Comparison of ENCODE assay signal across 8 cellular contexts in the genomic region with DNA sequence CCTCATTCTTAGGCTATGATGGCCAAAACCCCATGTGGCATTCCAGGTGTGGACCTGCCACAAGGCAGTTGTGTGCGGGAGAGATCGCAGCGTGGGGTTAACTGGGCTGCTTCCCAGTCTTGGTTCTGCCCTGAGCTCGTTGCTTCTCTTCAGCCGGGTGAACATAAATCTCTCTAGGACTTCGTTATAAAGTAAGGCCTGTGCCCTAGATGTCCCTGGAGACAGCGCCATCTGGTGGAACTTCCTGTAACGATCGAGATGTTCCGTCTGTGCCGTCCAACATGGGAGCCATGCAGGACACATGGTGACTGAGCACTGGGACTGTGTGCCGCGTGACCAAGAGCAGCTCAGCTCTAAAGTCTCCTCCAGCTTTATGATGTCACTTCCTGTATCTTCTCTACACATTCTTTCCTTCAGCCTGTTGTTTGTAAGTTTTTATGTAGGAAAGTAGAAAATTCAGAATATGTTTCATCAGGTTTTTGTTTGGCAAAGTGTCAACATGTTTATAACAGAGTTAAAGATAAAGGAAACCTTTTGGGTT. TPM values are rescaled to one million over a fixed set of nuclear protein-coding genes. Genes with fewer than 3 reads are reported as not detected.
DNase-seq lines count a peak whose midpoint lies in the region; ATAC-seq and TF ChIP-seq lines count a peak whose summit lies in the region.

No MANE protein-coding gene starts in this region.

- DNase-seq in Ammon's horn (ENCODE audit: low spot score) (peak; percentile 80), NCI-H446 (lab: John Stamatoyannopoulos, UW) (peak; percentile 56 to 83), chondrocyte (ENCODE audit: low spot score) (no peak), lower leg skin (ENCODE audit: low spot score in 2 of 2) (peak; percentile 82 to 96)
- peak; percentile 66 to 74 for DNase-seq in activated CD4-positive, alpha-beta T cell treated with anti-CD3 and anti-CD28 coated beads for 24 hours (ENCODE audit: low read depth in 2 of 2)
- peak; percentile 61 for DNase-seq in stimulated activated CD8-positive, alpha-beta memory T cell treated with anti-CD3 and anti-CD28 coated beads, Interleukin-15, amount 100 ng/mL, for 24 hours (ENCODE audit: low read depth)

- no peaks in the 10 kb centered on the region for H3K27me3 Mint-ChIP-seq in chondrocyte (ENCODE audit: low read depth)

- no peak for TF ChIP-seq POLR2A in lower leg skin (IDR thresholded peaks at IDR 0.05)

- H3K4me3 ChIP-seq in lower leg skin (ENCODE audit: low read depth, poor library complexity, severe bottlenecking): no peak overlapping the region

- no peak overlapping the region for H3K4me3 Mint-ChIP-seq in chondrocyte (ENCODE audit: unreplicated experiment)

- intact Hi-C loops in lower leg skin (cut with DNase I; ENCODE audit: low total_unique reads): no loop called here

- peak overlapping the region; percentile 13 for H3K27ac Mint-ChIP-seq in chondrocyte (ENCODE audit: unreplicated experiment)

- no peaks in the 10 kb centered on the region for H3K36me3 Mint-ChIP-seq in chondrocyte (ENCODE audit: low read depth)

- H3K4me1 Mint-ChIP-seq in chondrocyte (ENCODE audit: low read depth): peaks cover 30% of the 10 kb centered on the region

- peak; percentile 84 for TF ChIP-seq CTCF in chondrocyte (IDR thresholded peaks at IDR 0.05)
- TF ChIP-seq CTCF in lower leg skin (IDR thresholded peaks at IDR 0.05): no peak

- peak; percentile 85 for ATAC-seq in GM19023 (IDR thresholded peaks at IDR 0.05; ENCODE audit: unreplicated experiment)
- peak; percentile 93 for ATAC-seq in HG03175 (IDR thresholded peaks at IDR 0.05; ENCODE audit: unreplicated experiment)

- no peaks in the 10 kb centered on the region for H3K9me3 Mint-ChIP-seq in chondrocyte (ENCODE audit: low read depth)

- 24 to 25% methylated on average over 13 of the region's 13 CpGs for WGBS in lower leg skin, 2 donors

RNA-seq across cellular contexts. Expression of a gene that starts 26.8 kb away (rescaled TPM):
- total RNA-seq in chondrocyte (6.0 to 6.8 TPM (median 6.2 TPM) in 3 replicates), lower leg skin (10 to 100 TPM in 1 of 4 donors, 1 to 10 TPM in 3; 3.4 to 12.3 (median 6.8) TPM)

RNA-seq across cellular contexts. Expression of a gene that starts 54.5 kb away (rescaled TPM):
- 0.56 to 2.6 TPM (median 2.2 TPM) in 3 replicates for total RNA-seq in chondrocyte
- 1 to 10 TPM in 3 of 4 donors, under 1 TPM in 1; 0.88 to 3.2 (median 2.9) TPM for total RNA-seq in lower leg skin
